In the genomic region with DNA sequence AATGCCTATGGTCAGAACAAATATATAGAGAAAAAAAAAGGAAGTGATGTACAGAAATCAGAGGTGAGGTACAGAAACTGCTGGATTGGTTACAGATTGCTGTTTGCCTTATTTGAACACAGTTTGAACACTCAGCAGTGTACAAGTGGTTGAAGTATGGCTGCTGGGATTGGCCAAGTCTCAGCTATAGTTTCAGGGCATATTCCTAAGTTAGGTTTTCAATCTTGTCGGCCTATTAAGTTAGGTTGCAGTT, we compare ENCODE assay signal across 28 cellular contexts.
"Had no signal": no experiment of that assay in that cellular context is flagged by ENCODE, and none has a peak within 500 bp of the region (broad histone marks: within the 10 kb centered on the region; RNA-seq: fewer than 3 reads in every experiment).

No MANE protein-coding gene starts in this region.

- H3K4me3 Mint-ChIP-seq: activated CD4-positive, alpha-beta T cell treated with anti-CD3 and anti-CD28 coated beads for 36 hours; activated CD8-positive, alpha-beta memory T cell treated with anti-CD3 and anti-CD28 coated beads, Interleukin-2, amount 10 ng/mL, durations not matched to agents 7 days and 5 days; activated CD8-positive, alpha-beta T cell treated with anti-CD3 and anti-CD28 coated beads, Interleukin-2, amount 10 ng/mL, durations not matched to agents 7 days and 5 days; activated naive CD4-positive, alpha-beta T cell treated with anti-CD3 and anti-CD28 coated beads, Interleukin-2, amount 50 U/mL, for 24 hours; activated naive CD8-positive, alpha-beta T cell treated with anti-CD3 and anti-CD28 coated beads, Interleukin-2, amount 50 U/mL, for 24 hours; central memory CD8-positive, alpha-beta T cell; naive thymus-derived CD8-positive, alpha-beta T cell; neural crest cell; stimulated activated effector memory CD8-positive, alpha-beta T cell treated with anti-CD3 and anti-CD28 coated beads, Interleukin-12 subunit alpha, Interleukin-12 subunit beta, amount 100 ng/mL, for 72 hours; stimulated activated naive CD8-positive, alpha-beta T cell treated with anti-CD3 and anti-CD28 coated beads, Interleukin-15, Interleukin-2, amounts not matched to agents 100 ng/mL and 50 ng/mL, for 24 hours had no signal

- H3K36me3 Mint-ChIP-seq: activated CD8-positive, alpha-beta memory T cell treated with anti-CD3 and anti-CD28 coated beads, Interleukin-2, amount 10 ng/mL, durations not matched to agents 7 days and 5 days; activated naive CD4-positive, alpha-beta T cell treated with anti-CD3 and anti-CD28 coated beads, Interleukin-2, amount 50 U/mL, for 24 hours; naive thymus-derived CD8-positive, alpha-beta T cell; stimulated activated effector memory CD8-positive, alpha-beta T cell treated with anti-CD3 and anti-CD28 coated beads, Interleukin-12 subunit alpha, Interleukin-12 subunit beta, amount 100 ng/mL, for 72 hours had no signal

- H3K9me3 Mint-ChIP-seq: activated naive CD4-positive, alpha-beta T cell treated with anti-CD3 and anti-CD28 coated beads, Interleukin-2, amount 50 U/mL, for 24 hours; activated naive CD8-positive, alpha-beta T cell treated with anti-CD3 and anti-CD28 coated beads, Interleukin-2, amount 50 U/mL, for 24 hours; activated T-helper 2 cell treated with anti-CD3 and anti-CD28 coated beads, Interferon-gamma antibody, Interleukin-2, Interleukin-4, amounts not matched to agents 10 μg/mL and 5 μg/mL and 100 μg/mL, durations not matched to agents 14 hours and 24 hours and 36 hours; central memory CD8-positive, alpha-beta T cell; stimulated activated effector memory CD8-positive, alpha-beta T cell treated with anti-CD3 and anti-CD28 coated beads, Interleukin-12 subunit alpha, Interleukin-12 subunit beta, amount 100 ng/mL, for 72 hours; stimulated activated naive CD8-positive, alpha-beta T cell treated with anti-CD3 and anti-CD28 coated beads, Interleukin-15, Interleukin-2, amounts not matched to agents 100 ng/mL and 50 ng/mL, for 24 hours had no signal

- FAIRE-seq: bronchial epithelial cell, colon, frontal cortex had no signal

- H3K9me3 ChIP-seq: esophagus squamous epithelium, left lung, lower lobe of right lung, pancreas, prostate gland, thoracic aorta, upper lobe of left lung, vagina had no signal

- DNase-seq: activated CD4-positive, CD25-positive, alpha-beta regulatory T cell; activated CD8-positive, alpha-beta memory T cell treated with anti-CD3 and anti-CD28 coated beads, Interleukin-2, amount 10 ng/mL, durations not matched to agents 7 days and 5 days; activated naive CD8-positive, alpha-beta T cell treated with anti-CD3 and anti-CD28 coated beads, Interleukin-2, amount 50 U/mL, for 24 hours; activated T-cell treated with anti-CD3 and anti-CD28 coated beads, Interleukin-2, amount 50 U/mL, for 48 hours; effector CD4-positive, alpha-beta T cell; esophagus squamous epithelium; left lung; lower lobe of right lung; nucleus accumbens; upper lobe of left lung had no signal

- ATAC-seq: activated CD4-positive, alpha-beta T cell treated with anti-CD3 and anti-CD28 coated beads for 36 hours; sciatic nerve had no signal

- H3K4me1 Mint-ChIP-seq: activated CD4-positive, alpha-beta T cell treated with anti-CD3 and anti-CD28 coated beads for 36 hours; activated CD8-positive, alpha-beta memory T cell treated with anti-CD3 and anti-CD28 coated beads, Interleukin-2, amount 10 ng/mL, durations not matched to agents 7 days and 5 days; activated naive CD4-positive, alpha-beta T cell treated with anti-CD3 and anti-CD28 coated beads, Interleukin-2, amount 50 U/mL, for 24 hours; activated naive CD8-positive, alpha-beta T cell treated with anti-CD3 and anti-CD28 coated beads, Interleukin-2, amount 50 U/mL, for 24 hours; central memory CD8-positive, alpha-beta T cell; naive thymus-derived CD8-positive, alpha-beta T cell; neural crest cell; stimulated activated effector memory CD8-positive, alpha-beta T cell treated with anti-CD3 and anti-CD28 coated beads, Interleukin-12 subunit alpha, Interleukin-12 subunit beta, amount 100 ng/mL, for 72 hours had no signal

- H3K4me1 ChIP-seq: esophagus squamous epithelium, left lung, lower lobe of right lung, pancreas, prostate gland, upper lobe of left lung, vagina had no signal

- H3K27me3 ChIP-seq: esophagus squamous epithelium, left lung, pancreas, upper lobe of left lung, vagina had no signal

- H3K4me3 ChIP-seq: esophagus squamous epithelium, left lung, lower lobe of right lung, pancreas, prostate gland, skin epidermis, thoracic aorta, upper lobe of left lung, vagina had no signal

- H3K27ac Mint-ChIP-seq: activated CD4-positive, alpha-beta T cell treated with anti-CD3 and anti-CD28 coated beads for 36 hours; activated CD8-positive, alpha-beta memory T cell treated with anti-CD3 and anti-CD28 coated beads, Interleukin-2, amount 10 ng/mL, durations not matched to agents 7 days and 5 days; activated CD8-positive, alpha-beta T cell treated with anti-CD3 and anti-CD28 coated beads, Interleukin-2, amount 10 ng/mL, durations not matched to agents 7 days and 5 days; activated naive CD4-positive, alpha-beta T cell treated with anti-CD3 and anti-CD28 coated beads, Interleukin-2, amount 50 U/mL, for 24 hours; activated naive CD8-positive, alpha-beta T cell treated with anti-CD3 and anti-CD28 coated beads, Interleukin-2, amount 50 U/mL, for 24 hours; activated T-helper 2 cell treated with anti-CD3 and anti-CD28 coated beads, Interferon-gamma antibody, Interleukin-2, Interleukin-4, amounts not matched to agents 10 μg/mL and 5 μg/mL and 100 μg/mL, durations not matched to agents 14 hours and 24 hours and 36 hours; naive thymus-derived CD8-positive, alpha-beta T cell; stimulated activated effector memory CD8-positive, alpha-beta T cell treated with anti-CD3 and anti-CD28 coated beads, Interleukin-12 subunit alpha, Interleukin-12 subunit beta, amount 100 ng/mL, for 72 hours; stimulated activated naive CD8-positive, alpha-beta T cell treated with anti-CD3 and anti-CD28 coated beads, Interleukin-15, Interleukin-2, amounts not matched to agents 100 ng/mL and 50 ng/mL, for 24 hours had no signal

- H3K36me3 ChIP-seq: esophagus squamous epithelium, left lung, lower lobe of right lung, pancreas, prostate gland, thoracic aorta, upper lobe of left lung, vagina had no signal

- H3K27ac ChIP-seq: esophagus squamous epithelium, left lung, lower lobe of right lung, pancreas, prostate gland, skin epidermis, thoracic aorta, upper lobe of left lung, vagina had no signal
